Comparison of ENCODE assay signal across 2 cellular contexts in genomic region chr10:34868589-34868988, GRCh38.
A peak's percentile ranks its signal among the peaks of the same experiment; 100 is the strongest.
TF ChIP-seq lines count a peak whose summit lies in the region.

No MANE protein-coding gene starts in this region.

TF ChIP-seq in GM23338, 12 proteins besides CTCF, POLR2A, EP300 and RAD21:
- TF ChIP-seq REST (IDR thresholded peaks at IDR 0.05; ENCODE audit: unreplicated experiment) (no peak), EZH2phosphoT487 (IDR thresholded peaks at IDR 0.05; ENCODE audit: unreplicated experiment) (no peak), NANOG (IDR thresholded peaks at IDR 0.05; ENCODE audit: borderline replicate concordance) (no peak), ZNF331 (CRISPR knock-in tag; IDR thresholded peaks at IDR 0.05; ENCODE audit: low read depth) (no peak), ZNF114 (CRISPR knock-in tag; IDR thresholded peaks at IDR 0.05) (no peak), JUNB (IDR thresholded peaks at IDR 0.05; ENCODE audit: unreplicated experiment) (no peak), STAT1 (IDR thresholded peaks at IDR 0.05; ENCODE audit: unreplicated experiment) (no peak), POLR2AphosphoS5 (IDR thresholded peaks at IDR 0.05; ENCODE audit: low read depth) (no peak), CREB1 (CRISPR knock-in tag; IDR thresholded peaks at IDR 0.05; ENCODE audit: low read depth) (no peak), ZNF462 (CRISPR knock-in tag; IDR thresholded peaks at IDR 0.05) (no peak), EZH2 (IDR thresholded peaks at IDR 0.05; ENCODE audit: low read depth, unreplicated experiment) (no peak)
- TF ChIP-seq, protein P1, sequence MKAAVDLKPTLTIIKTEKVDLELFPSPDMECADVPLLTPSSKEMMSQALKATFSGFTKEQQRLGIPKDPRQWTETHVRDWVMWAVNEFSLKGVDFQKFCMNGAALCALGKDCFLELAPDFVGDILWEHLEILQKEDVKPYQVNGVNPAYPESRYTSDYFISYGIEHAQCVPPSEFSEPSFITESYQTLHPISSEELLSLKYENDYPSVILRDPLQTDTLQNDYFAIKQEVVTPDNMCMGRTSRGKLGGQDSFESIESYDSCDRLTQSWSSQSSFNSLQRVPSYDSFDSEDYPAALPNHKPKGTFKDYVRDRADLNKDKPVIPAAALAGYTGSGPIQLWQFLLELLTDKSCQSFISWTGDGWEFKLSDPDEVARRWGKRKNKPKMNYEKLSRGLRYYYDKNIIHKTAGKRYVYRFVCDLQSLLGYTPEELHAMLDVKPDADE (IDR thresholded peaks at IDR 0.05): no peak

TF ChIP-seq in H1, 55 proteins besides CTCF, POLR2A, EP300 and RAD21 (continued from another document):
- TF ChIP-seq MAFK (IDR thresholded peaks at IDR 0.05; ENCODE audit: low read depth, low read length) (0 out of 2 replicates have a peak, but pooled peaks have one; percentile 30), HDAC6 (IDR thresholded peaks at IDR 0.05; ENCODE audit: low read depth, low read length) (no peak), POU5F1 (IDR thresholded peaks at IDR 0.05; ENCODE audit: low read depth, low read length) (no peak), KDM1A (IDR thresholded peaks at IDR 0.05; ENCODE audit: borderline replicate concordance, low read length) (no peak), RNF2 (IDR thresholded peaks at IDR 0.05; ENCODE audit: borderline replicate concordance, low read depth, low read length, missing control alignments, poor library complexity, severe bottlenecking) (no peak)
